Comparison of ENCODE assay signal across 11 cellular contexts in genomic region chr7:118311121-118311803, GRCh38.
DNase-seq lines count a peak whose midpoint lies in the region; ATAC-seq and TF ChIP-seq lines count a peak whose summit lies in the region.
"Had no signal": no experiment of that assay in that cellular context is flagged by ENCODE, and none has a peak within 500 bp of the region (broad histone marks: within the 10 kb centered on the region; RNA-seq: fewer than 3 reads in every experiment).

No MANE protein-coding gene starts in this region.

- peak; percentile 70 for ATAC-seq in GM19455 (IDR thresholded peaks at IDR 0.05; ENCODE audit: unreplicated experiment)
- ATAC-seq in HG03159 (IDR thresholded peaks at IDR 0.05; ENCODE audit: unreplicated experiment) = peak; percentile 87
- ATAC-seq in upper lobe of left lung (ENCODE audit: low FRiP score in 2 of 2) = no peak

- H3K4me1 ChIP-seq in upper lobe of left lung = no peaks in the 10 kb centered on the region
- H3K4me1 ChIP-seq: uterus had no signal

- H3K36me3 ChIP-seq in upper lobe of left lung = no peaks in the 10 kb centered on the region
- H3K36me3 ChIP-seq: uterus had no signal

- no peak for TF ChIP-seq POLR2A in upper lobe of left lung (IDR thresholded peaks at IDR 0.05)

- H3K27me3 ChIP-seq in upper lobe of left lung = no peaks in the 10 kb centered on the region
- H3K27me3 ChIP-seq: uterus had no signal

- DNase-seq in COR-L47 (lab: John Stamatoyannopoulos, UW) (peak; percentile 23), SKM-1 treated with dmso at 0.1 percent for 144 hours (lab: John Stamatoyannopoulos, UW; ENCODE audit: unreplicated experiment) (peak; percentile 97), NCI-H187 treated with DMSO at 0.1 percent for 48 hours (lab: John Stamatoyannopoulos, UW) (no peak), upper lobe of left lung (no peak)
- no peak for DNase-seq in stimulated activated CD4-positive, alpha-beta T cell treated with anti-CD3 and anti-CD28 coated beads, Interleukin-15, amount 100 ng/mL, for 24 hours
- no peak for DNase-seq in effector CD8-positive, alpha-beta T cell (lab: John Stamatoyannopoulos, UW)
- DNase-seq: effector CD4-positive, alpha-beta T cell; posterior cingulate gyrus; uterus had no signal

- peaks cover 0 to 3% (median 0%) of the 10 kb centered on the region in 4 donors for H3K9me3 ChIP-seq in upper lobe of left lung
- H3K9me3 ChIP-seq: uterus had no signal

- H3K27ac ChIP-seq in upper lobe of left lung = no peak overlapping the region
- H3K27ac ChIP-seq: uterus had no signal

- 0 to 11% methylated on average over 1 of the region's 1 CpG for WGBS in upper lobe of left lung, 2 donors

- no peak for TF ChIP-seq EP300 in upper lobe of left lung (IDR thresholded peaks at IDR 0.05)

- no peak overlapping the region for H3K4me3 ChIP-seq in upper lobe of left lung
- H3K4me3 ChIP-seq: uterus had no signal

- no peak for TF ChIP-seq CTCF in upper lobe of left lung (IDR thresholded peaks at IDR 0.05)

Comparison
In these comparisons a context has a peak if more than half of its experiments do, and no peak if none do; other contexts are left out.
1. DNase-seq: peak in COR-L47 (single experiment) and SKM-1 treated with dmso at 0.1 percent for 144 hours (single experiment); none in NCI-H187 treated with DMSO at 0.1 percent for 48 hours (single experiment), stimulated activated CD4-positive, alpha-beta T cell treated with anti-CD3 and anti-CD28 coated beads, Interleukin-15, amount 100 ng/mL, for 24 hours (single experiment), upper lobe of left lung (0 of 2) and effector CD8-positive, alpha-beta T cell (single experiment).
2. ATAC-seq: peak in GM19455 (single experiment) and HG03159 (single experiment); none in upper lobe of left lung (0 of 2).